Comparison of ENCODE assay signal across 19 cellular contexts in genomic region chr22:35978889-35979288, GRCh38. TPM values are rescaled to one million over a fixed set of nuclear protein-coding genes. Genes with fewer than 3 reads are reported as not detected.
DNase-seq lines count a peak whose midpoint lies in the region; ATAC-seq and TF ChIP-seq lines count a peak whose summit lies in the region.
"Had no signal": no experiment of that assay in that cellular context is flagged by ENCODE, and none has a peak within 500 bp of the region (broad histone marks: within the 10 kb centered on the region; RNA-seq: fewer than 3 reads in every experiment).

No MANE protein-coding gene starts in this region.

- H3K18ac ChIP-seq in IMR-90 (ENCODE audit: low read depth, low read length) (no peak overlapping the region; the same call in 1 of the 2 replicates), trophoblast cell (ENCODE audit: low read length) (no peak overlapping the region)

- H3K4me2 ChIP-seq in SK-N-SH: no peak overlapping the region
- no peak overlapping the region for H3K4me2 ChIP-seq in IMR-90 (ENCODE audit: low read depth, low read length)
- no peak overlapping the region for H3K4me2 ChIP-seq in trophoblast cell (ENCODE audit: low read length)
- H3K4me2 ChIP-seq: A549, BLaER1 had no signal

- peak overlapping the region; percentile 29; the same call in 1 of the 2 replicates for H2AK5ac ChIP-seq in IMR-90 (ENCODE audit: low read depth, low read length)
- no peak overlapping the region for H2AK5ac ChIP-seq in trophoblast cell (ENCODE audit: low read length)

- dilution Hi-C loops in IMR-90 (cut with HindIII; ENCODE audit: low sequenced_read_pairs, unreplicated experiment): no loop called here

- H2AK9ac ChIP-seq in IMR-90 (replicated peaks; ENCODE audit: low read depth, low read length, poor library complexity): no peak overlapping the region

- no peak overlapping the region for H4K91ac ChIP-seq in IMR-90 (ENCODE audit: insufficient read depth, low read depth, low read length)
- H4K91ac ChIP-seq in trophoblast cell (ENCODE audit: low read depth, low read length): no peak overlapping the region

- H2BK120ac ChIP-seq in IMR-90 (ENCODE audit: low read depth, low read length): peak overlapping the region; percentile 38; the same call in 1 of the 2 replicates
- H2BK120ac ChIP-seq in trophoblast cell (ENCODE audit: insufficient read depth, low read length, poor library complexity): no peak overlapping the region

- BruUV-seq in IMR-90 (replicated peaks; lab: Mats Ljungman, UMichigan): no TSS peak

- no peak overlapping the region for H2BK12ac ChIP-seq in trophoblast cell (ENCODE audit: low read length)

- in situ Hi-C loops in IMR-90 (cut with MboI; ENCODE audit: low sequenced_read_pairs): no loop called here

- 0 out of 3 replicates have a peak overlapping the region, but pooled peaks have one; percentile 9 for H2BK15ac ChIP-seq in IMR-90 (ENCODE audit: low read depth, low read length)

- no peak overlapping the region for H4K5ac ChIP-seq in IMR-90 (ENCODE audit: low read depth, low read length)

- TF ChIP-seq RAD21 in SK-N-SH (IDR thresholded peaks at IDR 0.05; ENCODE audit: low read length) (no peak), IMR-90 (IDR thresholded peaks at IDR 0.05; ENCODE audit: low read length) (no peak)

- no peaks in the 10 kb centered on the region for H3K9me2 ChIP-seq in SK-N-SH

- no peak overlapping the region for H3K56ac ChIP-seq in IMR-90 (ENCODE audit: extremely low read depth, insufficient read depth, low read length)

- H2BK5ac ChIP-seq in IMR-90 (ENCODE audit: low read depth, low read length, poor library complexity, severe bottlenecking) (peak overlapping the region; percentile 93), trophoblast cell (ENCODE audit: low read depth, low read length, poor library complexity) (no peak overlapping the region)

- CTCF ChIA-PET in SK-N-SH (lab: Yijun Ruan, JAX) (interaction anchor here (0.9 to 1.3 kb wide), 3 partner anchors 22 to 87 kb away, joined by 3 read pairs; no protein-coding TSS in a partner anchor), IMR-90 (lab: Yijun Ruan, JAX) (interaction anchor here (0.6 to 1.3 kb wide), 3 partner anchors 11 to 48 kb away, joined by 3 read pairs; no protein-coding TSS in a partner anchor)

- H4K8ac ChIP-seq in IMR-90 (ENCODE audit: low read depth in 2 of 2, low read length in 2 of 2) (no peak overlapping the region; a peak in 1 of 4 replicates), trophoblast cell (ENCODE audit: low read depth, low read length) (no peak overlapping the region)

- no peak for TF ChIP-seq CTCF in SK-N-SH (IDR thresholded peaks at IDR 0.05)
- TF ChIP-seq CTCF in IMR-90 (conservative IDR thresholded peaks at IDR 0.05; ENCODE audit: low read depth, low read length): no peak
- no peak for TF ChIP-seq CTCF in gastroesophageal sphincter (IDR thresholded peaks at IDR 0.05)
- TF ChIP-seq CTCF in esophagus muscularis mucosa (IDR thresholded peaks at IDR 0.05): no peak

- H2AFZ ChIP-seq in SK-N-SH (ENCODE audit: low read depth): no peak overlapping the region
- H2AFZ ChIP-seq in IMR-90 (replicated peaks; ENCODE audit: low read length, poor library complexity): no peak overlapping the region
- H2AFZ ChIP-seq in trophoblast cell (ENCODE audit: insufficient read depth, low read length, poor library complexity): no peak overlapping the region

- DNase-seq in SK-N-SH (no peak), IMR-90 (no peak), trophoblast cell (peak; percentile 49 to 79), esophagus muscularis mucosa (ENCODE audit: extremely low spot score) (no peak)
- DNase-seq: CD4-positive, alpha-beta memory T cell; DMS153; DMS79; GDM1; HFFc6 had no signal

- peaks cover 0 to 8% of the 10 kb centered on the region in 2 experiments for H3K36me3 ChIP-seq in SK-N-SH (replicated peaks in 1 of 2; ENCODE audit: control insufficient read depth in 1 of 2, insufficient read depth in 2 of 2, low read length in 1 of 2)
- H3K36me3 ChIP-seq in IMR-90 (ENCODE audit: control insufficient read depth, insufficient read depth, low read length): no peaks in the 10 kb centered on the region
- no peaks in the 10 kb centered on the region for H3K36me3 ChIP-seq in gastroesophageal sphincter
- H3K36me3 ChIP-seq in trophoblast cell (ENCODE audit: control insufficient read depth in 1 of 2, insufficient read depth in 2 of 2, low read length in 2 of 2): no peaks in the 10 kb centered on the region
- no peaks in the 10 kb centered on the region for H3K36me3 ChIP-seq in esophagus muscularis mucosa
- H3K36me3 ChIP-seq: BLaER1 had no signal

- H3K9ac ChIP-seq in SK-N-SH (no peak overlapping the region), IMR-90 (ENCODE audit: low read depth, low read length) (no peak overlapping the region), trophoblast cell (ENCODE audit: low read length) (no peak overlapping the region)
- H3K9ac ChIP-seq: BLaER1 had no signal

- TF ChIP-seq EP300 in SK-N-SH (IDR thresholded peaks at IDR 0.05; ENCODE audit: borderline replicate concordance in 1 of 2, low read depth in 1 of 2, low read length in 1 of 2) (no peak), gastroesophageal sphincter (IDR thresholded peaks at IDR 0.05) (no peak), esophagus muscularis mucosa (IDR thresholded peaks at IDR 0.05) (no peak)

- no peaks in the 10 kb centered on the region for H4K20me1 ChIP-seq in SK-N-SH (ENCODE audit: insufficient read depth)
- peaks cover 11% of the 10 kb centered on the region; the same call in 1 of the 2 replicates for H4K20me1 ChIP-seq in IMR-90 (ENCODE audit: insufficient read depth, low read length)
- H4K20me1 ChIP-seq: BLaER1 had no signal

- H3K79me2 ChIP-seq in SK-N-SH (ENCODE audit: insufficient read depth): peaks cover 92% of the 10 kb centered on the region
- H3K79me2 ChIP-seq in trophoblast cell (ENCODE audit: control insufficient read depth, insufficient read depth, low read length, poor library complexity): peaks cover 1% of the 10 kb centered on the region

- 95% methylated on average over 5 of the region's 5 CpGs for WGBS in SK-N-SH (ENCODE audit: low lambda C conversion rate)
- WGBS in IMR-90 (ENCODE audit: extremely low coverage in 2 of 2, insufficient read length in 1 of 2), 2 experiments: 88% methylated on average over 4 of the region's 5 CpGs; no CpG with 5 or more reads in 1 of the 2 experiments
- 67 to 80% methylated on average over 5 of the region's 5 CpGs for WGBS in gastroesophageal sphincter (ENCODE audit: low coverage in 1 of 2), 2 donors
- WGBS in trophoblast cell (ENCODE audit: extremely low coverage, insufficient coverage, insufficient read length): no CpG with 5 or more reads among the region's 5 CpGs
- 88% methylated on average over 5 of the region's 5 CpGs for WGBS in esophagus muscularis mucosa

- intact Hi-C loops in IMR-90 (cut with micrococcal nuclease) (no loop called here), esophagus muscularis mucosa (cut with DNase I) (no loop called here)

- H3K14ac ChIP-seq in IMR-90 (replicated peaks; ENCODE audit: low read depth, low read length) (peak overlapping the region; percentile 5; the same call in 1 of the 2 replicates), trophoblast cell (ENCODE audit: low read length) (no peak overlapping the region)

- no peak overlapping the region for H3K4me3 ChIP-seq in SK-N-SH (ENCODE audit: low read depth in 2 of 2, low read length in 1 of 2)
- no peak overlapping the region for H3K4me3 ChIP-seq in IMR-90 (ENCODE audit: insufficient read depth, low read depth, low read length)
- no peak overlapping the region for H3K4me3 ChIP-seq in gastroesophageal sphincter
- no peak overlapping the region for H3K4me3 ChIP-seq in trophoblast cell (ENCODE audit: low read depth, low read length)
- H3K4me3 ChIP-seq in esophagus muscularis mucosa: no peak overlapping the region
- H3K4me3 ChIP-seq: A549, BLaER1 had no signal

- ATAC-seq in SK-N-SH treated with all-trans-retinoic acid at 6 μM for 48 hours (no peak), IMR-90 (ENCODE audit: low read depth) (no peak), gastroesophageal sphincter (peak; percentile 57), GM18511 (IDR thresholded peaks at IDR 0.05; ENCODE audit: unreplicated experiment) (no peak), HG02610 (IDR thresholded peaks at IDR 0.05; ENCODE audit: unreplicated experiment) (no peak)
- ATAC-seq: A549, HCT116, HepG2 had no signal

- H3K27me3 ChIP-seq in SK-N-SH (ENCODE audit: insufficient read depth) (no peaks in the 10 kb centered on the region), IMR-90 (ENCODE audit: control insufficient read depth, insufficient read depth, low read length) (no peaks in the 10 kb centered on the region), gastroesophageal sphincter (no peaks in the 10 kb centered on the region), trophoblast cell (ENCODE audit: insufficient read depth, low read length) (no peaks in the 10 kb centered on the region), esophagus muscularis mucosa (no peaks in the 10 kb centered on the region)
- H3K27me3 ChIP-seq: BLaER1 had no signal

- no peak overlapping the region; the same call in 1 of the 2 replicates for H2BK20ac ChIP-seq in IMR-90 (ENCODE audit: low read depth, low read length)

- no peaks in the 10 kb centered on the region for H3K9me3 ChIP-seq in SK-N-SH
- H3K9me3 ChIP-seq in IMR-90 (ENCODE audit: control insufficient read depth, insufficient read depth, low read length): no peaks in the 10 kb centered on the region
- no peaks in the 10 kb centered on the region for H3K9me3 ChIP-seq in gastroesophageal sphincter
- H3K9me3 ChIP-seq in trophoblast cell (ENCODE audit: insufficient read depth, low read depth, low read length): no peaks in the 10 kb centered on the region
- no peaks in the 10 kb centered on the region for H3K9me3 ChIP-seq in esophagus muscularis mucosa
- H3K9me3 ChIP-seq: A549, BLaER1 had no signal

- H3K4ac ChIP-seq in IMR-90 (ENCODE audit: low read depth, low read length) (peak overlapping the region; percentile 66), trophoblast cell (ENCODE audit: low read depth, low read length) (no peak overlapping the region)

- TF ChIP-seq POLR2A in IMR-90 (IDR thresholded peaks at IDR 0.05; ENCODE audit: low read depth, low read length): no peak
- no peak for TF ChIP-seq POLR2A in gastroesophageal sphincter (IDR thresholded peaks at IDR 0.05)
- TF ChIP-seq POLR2A in esophagus muscularis mucosa (IDR thresholded peaks at IDR 0.05; ENCODE audit: low read depth): no peak

- H3K23ac ChIP-seq in IMR-90 (ENCODE audit: low read depth, low read length) (peak overlapping the region; percentile 33), trophoblast cell (ENCODE audit: low read length) (no peak overlapping the region)

- H3K9me1 ChIP-seq in IMR-90 (ENCODE audit: insufficient read depth, low read length): peaks cover 14% of the 10 kb centered on the region

- H3F3A ChIP-seq in SK-N-SH (replicated peaks; ENCODE audit: insufficient read depth): peaks cover 30% of the 10 kb centered on the region

- no peak overlapping the region for H4K12ac ChIP-seq in trophoblast cell (ENCODE audit: low read depth, low read length)

- H3K79me1 ChIP-seq in IMR-90 (ENCODE audit: low read depth in 1 of 2, low read length in 2 of 2) (peaks cover 42 to 86% of the 10 kb centered on the region in 2 experiments), trophoblast cell (ENCODE audit: low read length) (peaks cover under 1% of the 10 kb centered on the region)

- H3K4me1 ChIP-seq in SK-N-SH (ENCODE audit: control insufficient read depth in 1 of 2, insufficient read depth in 2 of 2, low read depth in 1 of 2, low read length in 1 of 2): peaks cover 26 to 46% of the 10 kb centered on the region in 2 experiments
- H3K4me1 ChIP-seq in IMR-90 (ENCODE audit: control insufficient read depth, insufficient read depth, low read length): peaks cover 22% of the 10 kb centered on the region
- H3K4me1 ChIP-seq in gastroesophageal sphincter: peaks cover 5 to 100% (median 18%) of the 10 kb centered on the region in 3 donors
- H3K4me1 ChIP-seq in trophoblast cell (ENCODE audit: control insufficient read depth in 1 of 2, insufficient read depth in 2 of 2, low read length in 2 of 2): peaks cover 1 to 11% of the 10 kb centered on the region in 2 experiments
- H3K4me1 ChIP-seq in esophagus muscularis mucosa: peaks cover 20 to 73% (median 66%) of the 10 kb centered on the region in 4 donors
- H3K4me1 ChIP-seq: BLaER1 had no signal

- H3K27ac ChIP-seq in SK-N-SH (ENCODE audit: low read depth in 2 of 2, low read length in 1 of 2) (peak overlapping the region; percentile 58 to 60; a peak in 2 of 4 replicates), IMR-90 (ENCODE audit: insufficient read depth, low read length) (no peak overlapping the region), gastroesophageal sphincter (peak overlapping the region in 1 of 4 donors; percentile 36), trophoblast cell (ENCODE audit: low read depth, low read length) (no peak overlapping the region), esophagus muscularis mucosa (replicated peaks in 1 of 4) (peak overlapping the region in 1 of 4 donors; percentile 27)
- H3K27ac ChIP-seq: 22Rv1, A549, BLaER1 had no signal

- POLR2A ChIA-PET in SK-N-SH (lab: Yijun Ruan, JAX) (no interaction called here), IMR-90 (lab: Charles Lee; ENCODE audit: unreplicated experiment) (no interaction called here)

RNA-seq across cellular contexts. Expression of gene RBFOX2, which starts 49.7 kb away (rescaled TPM):
- 115 and 151 TPM in 2 replicates for polyA plus RNA-seq in SK-N-SH (2012; rRNA removed)
- 92.8 and 114 TPM in 2 replicates for polyA plus RNA-seq in SK-N-SH (2012; cell fraction: cytosol; rRNA removed)
- 125 and 168 TPM in 2 replicates for polyA plus RNA-seq in SK-N-SH (2012; cell fraction: nucleus; rRNA removed)
- 178 and 227 TPM in 2 replicates for total RNA-seq in IMR-90 (2012; rRNA removed)
- 146 and 151 TPM in 2 replicates for polyA plus RNA-seq in IMR-90 (2012; rRNA removed)
- 70.2 and 96.3 TPM in 2 replicates for polyA plus RNA-seq in IMR-90 (2012; cell fraction: cytosol; rRNA removed)
- polyA plus RNA-seq in IMR-90 (2012; cell fraction: nucleus; rRNA removed; ENCODE audit: low replicate concordance): 131 and 234 TPM in 2 replicates
- 100 to 1,000 TPM; 120 to 197 (median 169) TPM for total RNA-seq in gastroesophageal sphincter
- polyA plus RNA-seq in trophoblast cell (2013): 91.2 and 98.7 TPM in 2 replicates
- 100 to 1,000 TPM; 113 to 179 (median 155) TPM for total RNA-seq in esophagus muscularis mucosa
- polyA plus RNA-seq: CD14-positive monocyte had no signal

Comparison
In these comparisons a context has a peak if more than half of its experiments do, and no peak if none do; other contexts are left out.
1. DNase-seq: peak in trophoblast cell (2 of 2); none in SK-N-SH (single experiment), IMR-90 (single experiment) and esophagus muscularis mucosa (single experiment).
2. H3K27ac ChIP-seq: peak in SK-N-SH (2 of 2); none in IMR-90 (single experiment) and trophoblast cell (single experiment).